ENCODE assay signal across 19 cellular contexts in genomic region chr3:105040026-105040622, GRCh38.
DNase-seq lines count a peak whose midpoint lies in the region.
"Had no signal": no experiment of that assay in that cellular context is flagged by ENCODE, and none has a peak within 500 bp of the region (broad histone marks: within the 10 kb centered on the region; RNA-seq: fewer than 3 reads in every experiment).

No MANE protein-coding gene starts in this region.

- DNase-seq in NCI-H146 (lab: John Stamatoyannopoulos, UW) (peak; percentile 93), NCI-H526 (lab: John Stamatoyannopoulos, UW) (peak; percentile 61 to 73), dermis blood vessel endothelial cell (peak; percentile 43), non-pigmented ciliary epithelial cell (ENCODE audit: low read depth) (peak; percentile 17), hippocampal formation (lab: John Stamatoyannopoulos, UW) (no peak), cerebellar nuclear complex (lab: John Stamatoyannopoulos, UW) (no peak), GM19240 (ENCODE audit: insufficient read length, low spot score) (no peak)
- DNase-seq: activated CD4-positive, alpha-beta T cell treated with anti-CD3 and anti-CD28 coated beads, Interleukin-2, amount 50 U/mL, for 48 hours; activated effector memory CD4-positive, alpha-beta T cell treated with anti-CD3 and anti-CD28 coated beads, Interleukin-2, amount 50 U/mL, for 16 hours; CD4-positive, alpha-beta T cell; dorsolateral prefrontal cortex; foreskin keratinocyte; HCEC 1CT; islet precursor cell; NCI-H1436; NK-92 treated with Interleukin-12 subunit alpha and Interleukin-12 subunit beta, amount 100 ng/mL, for 24 hours; psoas muscle; stimulated activated naive CD4-positive, alpha-beta T cell; WERI-Rb-1 had no signal

Comparison
In these comparisons a context has a peak if more than half of its experiments do, and no peak if none do; other contexts are left out.
1. DNase-seq: peak in NCI-H146 (single experiment), NCI-H526 (2 of 2), dermis blood vessel endothelial cell (single experiment) and non-pigmented ciliary epithelial cell (single experiment); none in hippocampal formation (0 of 2), cerebellar nuclear complex (0 of 2) and GM19240 (single experiment).